In the genomic region with DNA sequence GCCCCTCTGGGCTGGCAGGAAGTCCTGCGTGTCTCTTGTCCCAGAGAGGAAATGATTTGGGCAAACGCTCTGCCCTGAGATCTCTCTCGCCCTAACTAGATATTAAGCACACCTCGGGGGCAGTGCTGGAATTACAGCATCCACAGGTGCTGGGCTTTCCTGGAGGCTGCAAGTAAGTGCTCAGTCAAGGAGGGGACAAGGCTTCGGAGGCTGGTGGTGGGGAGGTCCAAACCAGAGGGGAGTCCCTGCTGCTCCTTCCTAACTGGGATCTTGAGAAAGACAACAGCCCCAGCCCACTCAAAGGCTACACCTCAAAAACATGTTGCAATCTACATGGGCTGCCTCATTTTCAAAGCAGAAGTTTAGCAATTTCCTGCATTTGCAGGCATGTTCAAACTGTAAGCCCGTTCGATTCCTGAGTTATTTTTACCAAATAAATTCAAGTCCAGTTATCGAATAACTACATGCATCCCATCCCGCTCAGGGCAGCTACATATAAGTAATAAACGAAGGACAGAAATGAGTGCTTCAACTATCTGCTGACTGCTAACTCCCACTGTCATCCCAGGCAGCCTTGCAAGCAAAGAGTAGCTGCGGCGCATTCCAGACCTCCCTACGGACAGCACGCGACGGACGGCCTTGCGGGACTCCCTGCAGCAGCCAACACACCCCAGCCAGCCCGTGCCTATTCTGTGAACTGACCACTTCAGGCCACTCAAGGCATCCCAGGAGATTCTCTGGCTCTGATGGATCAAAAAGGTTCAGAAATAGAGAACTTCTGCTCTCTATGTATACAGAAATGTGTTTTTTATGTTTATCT, we compare ENCODE assay signal across 10 cellular contexts. TPM values are rescaled to one million over a fixed set of nuclear protein-coding genes. Genes with fewer than 3 reads are reported as not detected.
DNase-seq lines count a peak whose midpoint lies in the region; ATAC-seq, FAIRE-seq and TF ChIP-seq lines count a peak whose summit lies in the region.
"Had no signal": no experiment of that assay in that cellular context is flagged by ENCODE, and none has a peak within 500 bp of the region (broad histone marks: within the 10 kb centered on the region; RNA-seq: fewer than 3 reads in every experiment).

No MANE protein-coding gene starts in this region.

- H3K4me3 Mint-ChIP-seq in activated T-cell treated with anti-CD3 and anti-CD28 coated beads, Interleukin-2, amount 50 U/mL, for 4 hours, result peak overlapping the region; percentile 58
- H3K4me3 Mint-ChIP-seq in activated CD8-positive, alpha-beta T cell treated with anti-CD3 and anti-CD28 coated beads, Interleukin-2, amount 10 ng/mL, durations not matched to agents 7 days and 5 days, result peak overlapping the region; percentile 74

- H3K4me1 ChIP-seq in kidney (ENCODE audit: control insufficient read depth in 1 of 2, insufficient read depth in 1 of 2, low read depth in 1 of 2, low read length in 2 of 2) (peaks cover 0 to 5% of the 10 kb centered on the region in 2 donors), upper lobe of right lung (peaks cover 12% of the 10 kb centered on the region)

- peak overlapping the region; percentile 85 for H3K27ac Mint-ChIP-seq in activated CD8-positive, alpha-beta T cell treated with anti-CD3 and anti-CD28 coated beads, Interleukin-2, amount 10 ng/mL, durations not matched to agents 7 days and 5 days

- no peak overlapping the region for H3K4me3 ChIP-seq in kidney (ENCODE audit: low read length in 2 of 2)
- peak overlapping the region; percentile 6 for H3K4me3 ChIP-seq in upper lobe of right lung

- no peaks in the 10 kb centered on the region for H3K9me3 Mint-ChIP-seq in activated T-cell treated with anti-CD3 and anti-CD28 coated beads, Interleukin-2, amount 50 U/mL, for 4 hours
- H3K9me3 Mint-ChIP-seq in activated CD8-positive, alpha-beta T cell treated with anti-CD3 and anti-CD28 coated beads, Interleukin-2, amount 10 ng/mL, durations not matched to agents 7 days and 5 days (ENCODE audit: insufficient read depth), result no peaks in the 10 kb centered on the region

- ATAC-seq in activated T-cell treated with anti-CD3 and anti-CD28 coated beads, Interleukin-2, amount 50 U/mL, for 4 hours, result peak; percentile 47 to 62
- ATAC-seq in activated CD8-positive, alpha-beta T cell treated with anti-CD3 and anti-CD28 coated beads, Interleukin-2, amount 10 ng/mL, durations not matched to agents 7 days and 5 days, result peak; percentile 66
- ATAC-seq in upper lobe of right lung (peak; percentile 47), HG02759 (IDR thresholded peaks at IDR 0.05; ENCODE audit: unreplicated experiment) (no peak)

- H3K27me3 Mint-ChIP-seq in activated T-cell treated with anti-CD3 and anti-CD28 coated beads, Interleukin-2, amount 50 U/mL, for 4 hours (ENCODE audit: low read depth), result peaks cover 12% of the 10 kb centered on the region
- no peaks in the 10 kb centered on the region for H3K27me3 Mint-ChIP-seq in activated CD8-positive, alpha-beta T cell treated with anti-CD3 and anti-CD28 coated beads, Interleukin-2, amount 10 ng/mL, durations not matched to agents 7 days and 5 days (ENCODE audit: low read depth)

- POLR2A ChIA-PET in activated CD8-positive, alpha-beta T cell treated with anti-CD3 and anti-CD28 coated beads, Interleukin-2, amount 10 ng/mL, durations not matched to agents 7 days and 5 days (lab: Charles Lee), result interaction anchor here (0.6 to 0.7 kb wide), 2 partner anchors 8 to 667 kb away, joined by 3 to 6 read pairs; no protein-coding TSS in a partner anchor

- in situ Hi-C loops in GM13977 (cut with MboI; ENCODE audit: low pct_unique_long_range_greater_than_20kb, low sequenced_read_pairs, unreplicated experiment), result no loop called here

- CTCF ChIA-PET in activated CD8-positive, alpha-beta T cell treated with anti-CD3 and anti-CD28 coated beads, Interleukin-2, amount 10 ng/mL, durations not matched to agents 7 days and 5 days (lab: Charles Lee), result interaction anchor here (1.3 kb wide), 1 partner anchor 242 kb away, joined by 4 read pairs; no protein-coding TSS in a partner anchor

- H3K4me1 Mint-ChIP-seq in activated T-cell treated with anti-CD3 and anti-CD28 coated beads, Interleukin-2, amount 50 U/mL, for 4 hours (ENCODE audit: low read depth), result peaks cover 26% of the 10 kb centered on the region
- peaks cover 22% of the 10 kb centered on the region for H3K4me1 Mint-ChIP-seq in activated CD8-positive, alpha-beta T cell treated with anti-CD3 and anti-CD28 coated beads, Interleukin-2, amount 10 ng/mL, durations not matched to agents 7 days and 5 days (ENCODE audit: low read depth)

- H3K36me3 Mint-ChIP-seq in activated T-cell treated with anti-CD3 and anti-CD28 coated beads, Interleukin-2, amount 50 U/mL, for 4 hours (ENCODE audit: insufficient read depth), result no peaks in the 10 kb centered on the region
- H3K36me3 Mint-ChIP-seq in activated CD8-positive, alpha-beta T cell treated with anti-CD3 and anti-CD28 coated beads, Interleukin-2, amount 10 ng/mL, durations not matched to agents 7 days and 5 days (ENCODE audit: low read depth), result peaks cover 2% of the 10 kb centered on the region

- intact Hi-C loops in kidney (cut with DNase I) (no loop called here), upper lobe of right lung (cut with DNase I) (no loop called here)

- FAIRE-seq in kidney (lab: Jason Lieb, UNC), result no peak
- FAIRE-seq: small intestine had no signal

- no peak overlapping the region for H3K27ac ChIP-seq in kidney (ENCODE audit: low read depth in 2 of 2, low read length in 2 of 2)
- H3K27ac ChIP-seq in upper lobe of right lung, result no peak overlapping the region

- TF ChIP-seq CTCF in kidney (IDR thresholded peaks at IDR 0.05; ENCODE audit: borderline replicate concordance, extremely low read depth, insufficient read depth) (no peak), upper lobe of right lung (IDR thresholded peaks at IDR 0.05) (no peak), GM13977 (IDR thresholded peaks at IDR 0.05; ENCODE audit: extremely low read depth, insufficient read depth, missing control alignments) (no peak)

- peaks cover 0 to 2% of the 10 kb centered on the region in 2 donors for H3K36me3 ChIP-seq in kidney (ENCODE audit: control insufficient read depth in 1 of 2, insufficient read depth in 2 of 2, low read length in 2 of 2)
- no peaks in the 10 kb centered on the region for H3K36me3 ChIP-seq in upper lobe of right lung

- H3K9me3 ChIP-seq in kidney (ENCODE audit: control insufficient read depth in 1 of 2, low read length in 2 of 2) (no peaks in the 10 kb centered on the region), upper lobe of right lung (no peaks in the 10 kb centered on the region)

- no peak for DNase-seq in activated T-cell treated with anti-CD3 and anti-CD28 coated beads, Interleukin-2, amount 50 U/mL, for 4 hours
- no peak for DNase-seq in activated T-cell treated with anti-CD3 and anti-CD28 coated beads for 4 hours
- peak; percentile 32 for DNase-seq in activated CD8-positive, alpha-beta T cell treated with anti-CD3 and anti-CD28 coated beads, Interleukin-2, amount 10 ng/mL, durations not matched to agents 7 days and 5 days
- peak; percentile 79 for DNase-seq in kidney
- no peak for DNase-seq in upper lobe of right lung
- no peak for DNase-seq in GM13977 (ENCODE audit: low spot score)
- no peak for DNase-seq in activated gamma-delta T cell (lab: John Stamatoyannopoulos, UW)
- DNase-seq: hypothalamus, small intestine had no signal

- H3K27me3 ChIP-seq in upper lobe of right lung, result no peaks in the 10 kb centered on the region

- no peak overlapping the region for H3K9ac ChIP-seq in kidney (ENCODE audit: low read length in 2 of 2)

RNA-seq across cellular contexts. Expression of gene ZNF516, which starts 27.5 kb away (rescaled TPM):
- 1 to 10 TPM; 3.0 to 4.3 (median 4.0) TPM for total RNA-seq in activated T-cell treated with anti-CD3 and anti-CD28 coated beads, Interleukin-2, amount 50 U/mL, for 4 hours
- 1 to 10 TPM; 2.5 to 3.3 TPM for total RNA-seq in activated CD8-positive, alpha-beta T cell treated with anti-CD3 and anti-CD28 coated beads, Interleukin-2, amount 10 ng/mL, durations not matched to agents 7 days and 5 days
- total RNA-seq in kidney (28.7 TPM), upper lobe of right lung (28.0 TPM)
- polyA plus RNA-seq in kidney (ENCODE audit: insufficient read depth, low read depth, low replicate concordance), result 6.7 TPM

Comparison
In these comparisons a context has a peak if more than half of its experiments do, and no peak if none do; other contexts are left out.
1. DNase-seq: peak in activated CD8-positive, alpha-beta T cell treated with anti-CD3 and anti-CD28 coated beads, Interleukin-2, amount 10 ng/mL, durations not matched to agents 7 days and 5 days (single experiment) and kidney (single experiment); none in activated T-cell treated with anti-CD3 and anti-CD28 coated beads, Interleukin-2, amount 50 U/mL, for 4 hours (single experiment), activated T-cell treated with anti-CD3 and anti-CD28 coated beads for 4 hours (single experiment), upper lobe of right lung (single experiment), GM13977 (single experiment) and activated gamma-delta T cell (single experiment).